8 cellular contexts compared by ENCODE assay signal in genomic region chr1:36351222-36351977, GRCh38. TPM values are rescaled to one million over a fixed set of nuclear protein-coding genes. Genes with fewer than 3 reads are reported as not detected.
A peak's percentile ranks its signal among the peaks of the same experiment; 100 is the strongest.
DNase-seq lines count a peak whose midpoint lies in the region; ATAC-seq, FAIRE-seq and TF ChIP-seq lines count a peak whose summit lies in the region.

No MANE protein-coding gene starts in this region.

- peak overlapping the region; percentile 7; the same call in 1 of the 2 replicates for H3K27ac ChIP-seq in Panc1 (ENCODE audit: low read length)
- H3K27ac ChIP-seq in esophagus (ENCODE audit: low read depth in 2 of 2, low read length in 1 of 2), result peak overlapping the region; percentile 85 to 89
- H3K27ac ChIP-seq in pancreas, result peak overlapping the region in 2 of 4 donors; percentile 22 to 41

- peaks cover 36% of the 10 kb centered on the region for H3K4me1 Mint-ChIP-seq in Calu3 (ENCODE audit: low read depth, unreplicated experiment)

- peak; percentile 70 for DNase-seq in Calu3
- no peak for DNase-seq in Panc1 (ENCODE audit: low read depth, low spot score)
- DNase-seq in pancreas, result no peak
- DNase-seq in NCI-H69 (lab: John Stamatoyannopoulos, UW), result no peak
- DNase-seq in KBM-7, result no peak
- no peak for DNase-seq in HAP-1 (ENCODE audit: low spot score in 2 of 2)

- peaks cover 22% of the 10 kb centered on the region for H3K4me1 ChIP-seq in Panc1 (ENCODE audit: control insufficient read depth, insufficient read depth, low read length)
- H3K4me1 ChIP-seq in esophagus (ENCODE audit: control insufficient read depth in 2 of 2, insufficient read depth in 2 of 2, low read length in 1 of 2), result peaks cover 5 to 31% of the 10 kb centered on the region in 2 donors
- no peaks in the 10 kb centered on the region for H3K4me1 ChIP-seq in pancreas
- no peaks in the 10 kb centered on the region for H3K4me1 ChIP-seq in HAP-1

- peaks cover 81% of the 10 kb centered on the region for H3K36me3 Mint-ChIP-seq in Calu3 (ENCODE audit: insufficient read depth, unreplicated experiment)

- H3K27ac Mint-ChIP-seq in Calu3 (ENCODE audit: unreplicated experiment), result peak overlapping the region; percentile 92

- H3K9me3 ChIP-seq in Panc1 (ENCODE audit: control insufficient read depth, insufficient read depth, low read depth, low read length) (no peaks in the 10 kb centered on the region), esophagus (ENCODE audit: control insufficient read depth in 2 of 2, insufficient read depth in 1 of 2, low read depth in 1 of 2, low read length in 1 of 2) (no peaks in the 10 kb centered on the region), pancreas (no peaks in the 10 kb centered on the region), HAP-1 (no peaks in the 10 kb centered on the region)

- TF ChIP-seq CTCF in Calu3 (IDR thresholded peaks at IDR 0.05; ENCODE audit: unreplicated experiment) (no peak), Panc1 (IDR thresholded peaks at IDR 0.05) (no peak), pancreas (IDR thresholded peaks at IDR 0.05) (no peak)

- H3K4me3 ChIP-seq in Panc1 (ENCODE audit: low read depth in 2 of 2, low read length in 2 of 2) (no peak overlapping the region), esophagus (ENCODE audit: low read depth in 1 of 2, low read length in 2 of 2) (no peak overlapping the region), pancreas (no peak overlapping the region), HAP-1 (no peak overlapping the region)

- CTCF ChIA-PET in Calu3 (lab: Charles Lee), result interaction anchor here (0.9 to 3.4 kb wide), 6 partner anchors 9 to 216 kb away, joined by 5 to 22 read pairs (median 11); no protein-coding TSS in a partner anchor
- CTCF ChIA-PET in Panc1 (lab: Charles Lee), result no interaction called here

- H3K9me3 Mint-ChIP-seq in Calu3 (ENCODE audit: low read depth, unreplicated experiment), result no peaks in the 10 kb centered on the region

- ATAC-seq in Panc1 (peak; percentile 71), pancreas (peak in 3 of 4 donors; percentile 9 to 15 (median 11)), HG03565 (IDR thresholded peaks at IDR 0.05; ENCODE audit: unreplicated experiment) (no peak)

- H3K27me3 Mint-ChIP-seq in Calu3 (ENCODE audit: unreplicated experiment), result no peaks in the 10 kb centered on the region

- peak overlapping the region; percentile 32 for H3K4me3 Mint-ChIP-seq in Calu3 (ENCODE audit: low read depth, unreplicated experiment)

- intact Hi-C loops in Calu3 (cut with micrococcal nuclease; ENCODE audit: unreplicated experiment) (loop anchor here (2.0 kb wide), 2 partner anchors 17 to 69 kb away; no protein-coding TSS in a partner anchor), Panc1 (cut with micrococcal nuclease; ENCODE audit: unreplicated experiment) (no loop called here), pancreas (cut with DNase I) (no loop called here)

- H3K36me3 ChIP-seq in Panc1 (ENCODE audit: control insufficient read depth, insufficient read depth, low read length) (peaks cover 11% of the 10 kb centered on the region), esophagus (ENCODE audit: control insufficient read depth in 2 of 2, insufficient read depth in 2 of 2, low read length in 1 of 2) (peaks cover 22 to 54% of the 10 kb centered on the region in 2 donors), pancreas (peaks cover 11 to 49% (median 19%) of the 10 kb centered on the region in 3 donors), HAP-1 (replicated peaks) (peaks cover 29% of the 10 kb centered on the region)

- in situ Hi-C loops in Panc1 (cut with HindIII; ENCODE audit: low pct_unique_long_range_greater_than_20kb, low sequenced_read_pairs), result no loop called here
- in situ Hi-C loops in KBM-7 (cut with MboI; ENCODE audit: low pct_unique_long_range_greater_than_20kb, low sequenced_read_pairs), result no loop called here
- in situ Hi-C loops in HAP-1 (cut with MboI; ENCODE audit: low sequenced_read_pairs), result no loop called here

- BruUV-seq in Calu3 (replicated peaks; lab: Mats Ljungman, UMichigan) (TSS peak; percentile 30), Panc1 (replicated peaks; lab: Mats Ljungman, UMichigan) (no TSS peak)

- POLR2A ChIA-PET in Panc1 (lab: Charles Lee), result no interaction called here

- 66 to 69% methylated on average over 14 of the region's 14 CpGs for WGBS in esophagus, 2 donors
- 85% methylated on average over 14 of the region's 14 CpGs for WGBS in pancreas, 2 donors

- FAIRE-seq in pancreas (lab: Jason Lieb, UNC), result no peak

- no peaks in the 10 kb centered on the region for H3K27me3 ChIP-seq in Panc1 (ENCODE audit: control insufficient read depth, insufficient read depth, low read length)
- H3K27me3 ChIP-seq in esophagus (ENCODE audit: control insufficient read depth in 1 of 2, insufficient read depth in 2 of 2, low read length in 2 of 2), result no peaks in the 10 kb centered on the region
- no peaks in the 10 kb centered on the region for H3K27me3 ChIP-seq in pancreas
- no peaks in the 10 kb centered on the region for H3K27me3 ChIP-seq in HAP-1 (ENCODE audit: low read depth)

RNA-seq across cellular contexts. Expression of gene EVA1B, which starts 28.0 kb away (rescaled TPM):
- total RNA-seq in Calu3 (2022) (10.1 and 11.2 TPM in 2 replicates), Panc1 (2021; ENCODE audit: unreplicated experiment) (79.0 TPM), pancreas (10 to 100 TPM in 1 of 6 donors, 1 to 10 TPM in 5; 3.3 to 11.4 (median 3.9) TPM)
- polyA plus RNA-seq in Panc1 (2012; ENCODE audit: insufficient read length), result 196 TPM
- polyA plus RNA-seq in esophagus (1 to 10 TPM; 6.1 to 9.3 TPM), pancreas (10 to 100 TPM; 13.3 to 14.0 TPM)

RNA-seq across cellular contexts. Expression of gene STK40, which starts 34.3 kb away (rescaled TPM):
- total RNA-seq in Calu3 (2022), result 44.5 and 52.1 TPM in 2 replicates
- total RNA-seq in Panc1 (2021; ENCODE audit: unreplicated experiment), result 49.6 TPM
- polyA plus RNA-seq in Panc1 (2012; ENCODE audit: insufficient read length), result 50.8 TPM
- polyA plus RNA-seq in esophagus, result 10 to 100 TPM; 33.9 to 34.5 TPM
- 10 to 100 TPM; 32.9 to 68.1 (median 40.8) TPM for total RNA-seq in pancreas
- polyA plus RNA-seq in pancreas, result 10 to 100 TPM; 21.2 to 26.2 TPM

RNA-seq across cellular contexts. Expression of gene SH3D21, which starts 45.2 kb away (rescaled TPM):
- total RNA-seq in Calu3 (2022) (12.1 and 13.2 TPM in 2 replicates), Panc1 (2021; ENCODE audit: unreplicated experiment) (18.9 TPM), pancreas (1 to 10 TPM in 2 of 6 donors, under 1 TPM in 4; 0.41 to 1.7 (median 0.58) TPM)
- 19.9 TPM for polyA plus RNA-seq in Panc1 (2012; ENCODE audit: insufficient read length)
- polyA plus RNA-seq in esophagus (10 to 100 TPM in 1 of 2 donors, 1 to 10 TPM in 1; 3.9 to 15.6 TPM), pancreas (1 to 10 TPM; 1.7 to 2.6 TPM)

RNA-seq across cellular contexts. Expression of gene LSM10, which starts 46.3 kb away (rescaled TPM):
- total RNA-seq in Calu3 (2022), result 35.2 and 42.7 TPM in 2 replicates
- 53.7 TPM for total RNA-seq in Panc1 (2021; ENCODE audit: unreplicated experiment)
- polyA plus RNA-seq in Panc1 (2012; ENCODE audit: insufficient read length), result 75.5 TPM
- polyA plus RNA-seq in esophagus, result 10 to 100 TPM; 16.8 to 30.7 TPM
- total RNA-seq in pancreas, result 10 to 100 TPM in 5 of 6 donors, 1 to 10 TPM in 1; 9.5 to 16.4 (median 13.5) TPM
- polyA plus RNA-seq in pancreas, result 10 to 100 TPM; 21.4 to 26.9 TPM
